22 cellular contexts compared by ENCODE assay signal in genomic region chrX:14798805-14799397, GRCh38.
DNase-seq lines count a peak whose midpoint lies in the region; FAIRE-seq lines count a peak whose summit lies in the region.
"Had no signal": no experiment of that assay in that cellular context is flagged by ENCODE, and none has a peak within 500 bp of the region (broad histone marks: within the 10 kb centered on the region; RNA-seq: fewer than 3 reads in every experiment).

No MANE protein-coding gene starts in this region.

- intact Hi-C loops in activated CD4-positive, alpha-beta T cell treated with anti-CD3 and anti-CD28 coated beads, Interleukin-2, amount 10 ng/mL, durations not matched to agents 24 days and 14 days (cut with micrococcal nuclease) = loop anchor here (5.0 kb wide), 2 partner anchors 73 to 772 kb away; partner anchors contain the start of genes FANCB, GEMIN8 and MOSPD2
- intact Hi-C loops in activated naive CD4-positive, alpha-beta T cell treated with anti-CD3 and anti-CD28 coated beads for 36 hours (cut with micrococcal nuclease) = loop anchor here (5.0 kb wide), 3 partner anchors 83 to 1057 kb away; no protein-coding TSS in a partner anchor
- intact Hi-C loops in activated T-helper 1 cell treated with anti-CD3 and anti-CD28 coated beads, Interleukin-12 subunit alpha, Interleukin-12 subunit beta, Interleukin-2, Interleukin-4 antibody, amounts not matched to agents 30 ng/mL and 10 ng/mL and 1 ng/mL, durations not matched to agents 14 hours and 24 hours and 36 hours (cut with micrococcal nuclease) = loop anchor here (2.0 to 5.0 kb wide), 4 partner anchors 74 to 403 kb away; partner anchors contain the start of genes FANCB and MOSPD2

- peaks cover 4% of the 10 kb centered on the region for H3K4me1 Mint-ChIP-seq in activated CD4-positive, alpha-beta T cell treated with anti-CD3 and anti-CD28 coated beads, Interleukin-2, amount 10 ng/mL, durations not matched to agents 24 days and 14 days
- peaks cover 13% of the 10 kb centered on the region for H3K4me1 Mint-ChIP-seq in activated naive CD4-positive, alpha-beta T cell treated with anti-CD3 and anti-CD28 coated beads for 36 hours (ENCODE audit: low read depth)
- peaks cover 8% of the 10 kb centered on the region for H3K4me1 Mint-ChIP-seq in activated T-helper 1 cell treated with anti-CD3 and anti-CD28 coated beads, Interleukin-12 subunit alpha, Interleukin-12 subunit beta, Interleukin-2, Interleukin-4 antibody, amounts not matched to agents 30 ng/mL and 10 ng/mL and 1 ng/mL, durations not matched to agents 14 hours and 24 hours and 36 hours (ENCODE audit: low read depth)
- H3K4me1 Mint-ChIP-seq: CD4-positive, CD25-positive, alpha-beta regulatory T cell had no signal

- H3K36me3 Mint-ChIP-seq in activated CD4-positive, alpha-beta T cell treated with anti-CD3 and anti-CD28 coated beads, Interleukin-2, amount 10 ng/mL, durations not matched to agents 24 days and 14 days (ENCODE audit: low read depth) = peaks cover 4% of the 10 kb centered on the region
- peaks cover 2% of the 10 kb centered on the region for H3K36me3 Mint-ChIP-seq in activated naive CD4-positive, alpha-beta T cell treated with anti-CD3 and anti-CD28 coated beads for 36 hours (ENCODE audit: low read depth)
- H3K36me3 Mint-ChIP-seq in activated T-helper 1 cell treated with anti-CD3 and anti-CD28 coated beads, Interleukin-12 subunit alpha, Interleukin-12 subunit beta, Interleukin-2, Interleukin-4 antibody, amounts not matched to agents 30 ng/mL and 10 ng/mL and 1 ng/mL, durations not matched to agents 14 hours and 24 hours and 36 hours (ENCODE audit: low read depth) = peaks cover 8% of the 10 kb centered on the region
- H3K36me3 Mint-ChIP-seq: CD4-positive, CD25-positive, alpha-beta regulatory T cell had no signal

- no peak for FAIRE-seq in urothelium cell line (lab: Jason Lieb, UNC)
- FAIRE-seq: A204.1, GM19239 had no signal

- no peak overlapping the region for H3K4me3 Mint-ChIP-seq in activated CD4-positive, alpha-beta T cell treated with anti-CD3 and anti-CD28 coated beads, Interleukin-2, amount 10 ng/mL, durations not matched to agents 24 days and 14 days
- no peak overlapping the region for H3K4me3 Mint-ChIP-seq in activated naive CD4-positive, alpha-beta T cell treated with anti-CD3 and anti-CD28 coated beads for 36 hours
- H3K4me3 Mint-ChIP-seq in activated T-helper 1 cell treated with anti-CD3 and anti-CD28 coated beads, Interleukin-12 subunit alpha, Interleukin-12 subunit beta, Interleukin-2, Interleukin-4 antibody, amounts not matched to agents 30 ng/mL and 10 ng/mL and 1 ng/mL, durations not matched to agents 14 hours and 24 hours and 36 hours = no peak overlapping the region
- H3K4me3 Mint-ChIP-seq: CD4-positive, CD25-positive, alpha-beta regulatory T cell had no signal

- DNase-seq in activated CD4-positive, alpha-beta T cell treated with anti-CD3 and anti-CD28 coated beads, Interleukin-2, amount 10 ng/mL, durations not matched to agents 24 days and 14 days = no peak
- no peak for DNase-seq in activated CD4-positive, alpha-beta T cell treated with anti-CD3 and anti-CD28 coated beads, Interleukin-2, amount 50 U/mL, for 4 hours
- peak; percentile 7 for DNase-seq in activated naive CD4-positive, alpha-beta T cell treated with anti-CD3 and anti-CD28 coated beads for 36 hours
- no peak for DNase-seq in activated naive CD4-positive, alpha-beta T cell treated with Interleukin-2 at 50 U/mL for 16 hours
- no peak for DNase-seq in activated T-helper 1 cell treated with anti-CD3 and anti-CD28 coated beads, Interleukin-12 subunit alpha, Interleukin-12 subunit beta, Interleukin-2, Interleukin-4 antibody, amounts not matched to agents 30 ng/mL and 10 ng/mL and 1 ng/mL, durations not matched to agents 14 hours and 24 hours and 36 hours (ENCODE audit: low spot score)
- DNase-seq in stimulated activated CD8-positive, alpha-beta memory T cell treated with anti-CD3 and anti-CD28 coated beads, Interleukin-4, amount 100 ng/mL, for 48 hours = peak; percentile 22
- DNase-seq in urothelium cell line (ENCODE audit: low spot score) = no peak
- DNase-seq in anterior cingulate cortex (lab: John Stamatoyannopoulos, UW) = no peak
- DNase-seq: DMS153; DND-41; NCI-H1048; NCI-H1417; NCI-H1694; NCI-H2029 treated with DMSO at 0.1 percent for 48 hours; NCI-H446 treated with DMSO at 0.1 percent for 48 hours; NCI-H526; NCI-H82; NK-92 treated with Interleukin-12 subunit alpha and Interleukin-12 subunit beta, amount 100 ng/mL, for 24 hours; PC-9 had no signal

- CTCF ChIA-PET in activated naive CD4-positive, alpha-beta T cell treated with anti-CD3 and anti-CD28 coated beads for 36 hours (lab: Charles Lee) = no interaction called here

- H3K27me3 Mint-ChIP-seq in activated CD4-positive, alpha-beta T cell treated with anti-CD3 and anti-CD28 coated beads, Interleukin-2, amount 10 ng/mL, durations not matched to agents 24 days and 14 days = no peaks in the 10 kb centered on the region
- no peaks in the 10 kb centered on the region for H3K27me3 Mint-ChIP-seq in activated naive CD4-positive, alpha-beta T cell treated with anti-CD3 and anti-CD28 coated beads for 36 hours (ENCODE audit: low read depth)
- H3K27me3 Mint-ChIP-seq in activated T-helper 1 cell treated with anti-CD3 and anti-CD28 coated beads, Interleukin-12 subunit alpha, Interleukin-12 subunit beta, Interleukin-2, Interleukin-4 antibody, amounts not matched to agents 30 ng/mL and 10 ng/mL and 1 ng/mL, durations not matched to agents 14 hours and 24 hours and 36 hours (ENCODE audit: insufficient read depth) = no peaks in the 10 kb centered on the region
- H3K27me3 Mint-ChIP-seq: CD4-positive, CD25-positive, alpha-beta regulatory T cell had no signal

- H3K9me3 Mint-ChIP-seq in activated CD4-positive, alpha-beta T cell treated with anti-CD3 and anti-CD28 coated beads, Interleukin-2, amount 10 ng/mL, durations not matched to agents 24 days and 14 days = peaks cover 10% of the 10 kb centered on the region
- no peaks in the 10 kb centered on the region for H3K9me3 Mint-ChIP-seq in activated naive CD4-positive, alpha-beta T cell treated with anti-CD3 and anti-CD28 coated beads for 36 hours
- H3K9me3 Mint-ChIP-seq in activated T-helper 1 cell treated with anti-CD3 and anti-CD28 coated beads, Interleukin-12 subunit alpha, Interleukin-12 subunit beta, Interleukin-2, Interleukin-4 antibody, amounts not matched to agents 30 ng/mL and 10 ng/mL and 1 ng/mL, durations not matched to agents 14 hours and 24 hours and 36 hours = peaks cover 18% of the 10 kb centered on the region

- peak overlapping the region; percentile 65 for H3K27ac Mint-ChIP-seq in activated CD4-positive, alpha-beta T cell treated with anti-CD3 and anti-CD28 coated beads, Interleukin-2, amount 10 ng/mL, durations not matched to agents 24 days and 14 days
- H3K27ac Mint-ChIP-seq in activated naive CD4-positive, alpha-beta T cell treated with anti-CD3 and anti-CD28 coated beads for 36 hours = peak overlapping the region; percentile 76
- H3K27ac Mint-ChIP-seq in activated T-helper 1 cell treated with anti-CD3 and anti-CD28 coated beads, Interleukin-12 subunit alpha, Interleukin-12 subunit beta, Interleukin-2, Interleukin-4 antibody, amounts not matched to agents 30 ng/mL and 10 ng/mL and 1 ng/mL, durations not matched to agents 14 hours and 24 hours and 36 hours = peak overlapping the region; percentile 42
- H3K27ac Mint-ChIP-seq: CD4-positive, CD25-positive, alpha-beta regulatory T cell had no signal

Comparison
In these comparisons a context has a peak if more than half of its experiments do, and no peak if none do; other contexts are left out.
1. DNase-seq: peak in activated naive CD4-positive, alpha-beta T cell treated with anti-CD3 and anti-CD28 coated beads for 36 hours (single experiment) and stimulated activated CD8-positive, alpha-beta memory T cell treated with anti-CD3 and anti-CD28 coated beads, Interleukin-4, amount 100 ng/mL, for 48 hours (single experiment); none in activated CD4-positive, alpha-beta T cell treated with anti-CD3 and anti-CD28 coated beads, Interleukin-2, amount 10 ng/mL, durations not matched to agents 24 days and 14 days (single experiment), activated CD4-positive, alpha-beta T cell treated with anti-CD3 and anti-CD28 coated beads, Interleukin-2, amount 50 U/mL, for 4 hours (0 of 2), activated naive CD4-positive, alpha-beta T cell treated with Interleukin-2 at 50 U/mL for 16 hours (single experiment), activated T-helper 1 cell treated with anti-CD3 and anti-CD28 coated beads, Interleukin-12 subunit alpha, Interleukin-12 subunit beta, Interleukin-2, Interleukin-4 antibody, amounts not matched to agents 30 ng/mL and 10 ng/mL and 1 ng/mL, durations not matched to agents 14 hours and 24 hours and 36 hours (single experiment), urothelium cell line (single experiment) and anterior cingulate cortex (0 of 58).
2. Peak in every context shown above with its lines, with median percentiles within 50 percentile points of each other: H3K27ac Mint-ChIP-seq.